In the genomic region with DNA sequence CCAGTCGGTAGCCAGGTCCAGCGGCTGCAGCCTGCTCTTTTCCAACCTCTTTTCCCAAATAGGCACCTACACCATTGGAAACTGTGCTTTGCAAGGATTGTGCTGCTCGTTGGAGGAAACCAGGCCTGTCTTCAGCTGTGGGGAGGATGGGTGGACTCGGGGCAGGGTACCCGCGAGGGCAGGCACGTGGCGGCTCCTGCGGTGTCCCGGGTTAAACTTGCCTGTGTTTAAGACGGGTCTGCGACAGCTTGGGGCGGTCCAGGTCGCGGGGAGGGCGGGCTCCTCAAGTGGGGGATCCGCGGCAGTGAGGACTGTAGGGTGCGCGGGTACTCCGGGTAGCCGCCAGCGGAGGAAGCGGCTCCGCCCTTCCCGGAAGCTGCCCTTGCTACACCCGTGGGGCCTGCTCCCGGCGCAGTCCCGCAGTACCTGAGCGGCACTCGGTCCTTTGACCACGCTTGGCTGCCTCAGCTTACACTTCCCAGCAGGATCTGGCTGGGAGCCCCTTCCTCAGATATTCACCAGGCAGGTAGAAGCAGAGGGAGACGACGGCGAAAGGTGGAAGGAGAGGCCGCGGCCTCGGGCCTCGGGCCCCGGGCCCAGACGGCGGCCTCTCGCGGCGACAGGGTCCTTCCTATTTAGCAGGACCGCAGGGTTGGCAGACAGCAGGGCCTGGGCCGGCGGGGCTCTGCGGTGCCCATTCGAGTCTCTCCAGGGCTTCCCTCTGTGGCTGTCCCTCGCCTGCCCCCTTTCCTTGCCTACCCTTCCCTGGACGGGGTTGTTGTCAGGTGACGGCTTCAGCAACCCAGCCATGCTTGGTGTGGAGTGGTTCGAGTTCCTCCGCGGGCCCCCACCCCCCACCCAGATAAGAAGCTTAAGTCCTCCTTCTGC, we compare ENCODE assay signal across 9 cellular contexts. TPM values are rescaled to one million over a fixed set of nuclear protein-coding genes. Genes with fewer than 3 reads are reported as not detected.
DNase-seq lines count a peak whose midpoint lies in the region; TF ChIP-seq lines count a peak whose summit lies in the region.
"Had no signal": no experiment of that assay in that cellular context is flagged by ENCODE, and none has a peak within 500 bp of the region (broad histone marks: within the 10 kb centered on the region; RNA-seq: fewer than 3 reads in every experiment).

No MANE protein-coding gene starts in this region.

- TF ChIP-seq POLR2A in esophagus squamous epithelium (IDR thresholded peaks at IDR 0.05) (no peak), uterus (IDR thresholded peaks at IDR 0.05) (no peak)

- H3K4me3 Mint-ChIP-seq in activated T-helper 1 cell treated with anti-CD3 and anti-CD28 coated beads, Interleukin-12 subunit alpha, Interleukin-12 subunit beta, Interleukin-2, Interleukin-4 antibody, amounts not matched to agents 30 ng/mL and 10 ng/mL and 1 ng/mL, durations not matched to agents 14 hours and 24 hours and 36 hours, result no peak overlapping the region

- no peaks in the 10 kb centered on the region for H3K9me3 ChIP-seq in esophagus squamous epithelium
- no peaks in the 10 kb centered on the region for H3K9me3 ChIP-seq in parathyroid adenoma (ENCODE audit: control insufficient read depth, low read length)
- H3K9me3 ChIP-seq in uterus, result no peaks in the 10 kb centered on the region

- H3K9ac ChIP-seq in parathyroid adenoma, result no peak overlapping the region

- peaks cover 61% of the 10 kb centered on the region for H3K27me3 Mint-ChIP-seq in activated T-helper 1 cell treated with anti-CD3 and anti-CD28 coated beads, Interleukin-12 subunit alpha, Interleukin-12 subunit beta, Interleukin-2, Interleukin-4 antibody, amounts not matched to agents 30 ng/mL and 10 ng/mL and 1 ng/mL, durations not matched to agents 14 hours and 24 hours and 36 hours (ENCODE audit: insufficient read depth)

- peaks cover 2% of the 10 kb centered on the region for H3K36me3 Mint-ChIP-seq in activated T-helper 1 cell treated with anti-CD3 and anti-CD28 coated beads, Interleukin-12 subunit alpha, Interleukin-12 subunit beta, Interleukin-2, Interleukin-4 antibody, amounts not matched to agents 30 ng/mL and 10 ng/mL and 1 ng/mL, durations not matched to agents 14 hours and 24 hours and 36 hours (ENCODE audit: low read depth)

- H2AFZ ChIP-seq in parathyroid adenoma, result no peak overlapping the region

- WGBS in esophagus squamous epithelium, 2 donors, result 5 to 13% methylated on average over 3 to 14 of the region's 57 CpGs

- intact Hi-C loops in esophagus squamous epithelium (cut with DNase I), result no loop called here
- intact Hi-C loops in uterus (cut with DNase I; ENCODE audit: low total_unique reads), result no loop called here
- intact Hi-C loops in activated T-helper 1 cell treated with anti-CD3 and anti-CD28 coated beads, Interleukin-12 subunit alpha, Interleukin-12 subunit beta, Interleukin-2, Interleukin-4 antibody, amounts not matched to agents 30 ng/mL and 10 ng/mL and 1 ng/mL, durations not matched to agents 14 hours and 24 hours and 36 hours (cut with micrococcal nuclease), result loop anchor here (5.0 kb wide), 1 partner anchor 1011 kb away; no protein-coding TSS in a partner anchor

- peaks cover 8% of the 10 kb centered on the region for H3K9me3 Mint-ChIP-seq in activated T-helper 1 cell treated with anti-CD3 and anti-CD28 coated beads, Interleukin-12 subunit alpha, Interleukin-12 subunit beta, Interleukin-2, Interleukin-4 antibody, amounts not matched to agents 30 ng/mL and 10 ng/mL and 1 ng/mL, durations not matched to agents 14 hours and 24 hours and 36 hours

- H3K27ac ChIP-seq in esophagus squamous epithelium (peak overlapping the region; percentile 71 to 95 (median 90)), parathyroid adenoma (no peak overlapping the region), uterus (no peak overlapping the region)

- H3K4me1 Mint-ChIP-seq in activated T-helper 1 cell treated with anti-CD3 and anti-CD28 coated beads, Interleukin-12 subunit alpha, Interleukin-12 subunit beta, Interleukin-2, Interleukin-4 antibody, amounts not matched to agents 30 ng/mL and 10 ng/mL and 1 ng/mL, durations not matched to agents 14 hours and 24 hours and 36 hours (ENCODE audit: low read depth), result peaks cover 5% of the 10 kb centered on the region

- H3K36me3 ChIP-seq in esophagus squamous epithelium (no peaks in the 10 kb centered on the region), parathyroid adenoma (ENCODE audit: control insufficient read depth, insufficient read depth, low read length) (no peaks in the 10 kb centered on the region), uterus (no peaks in the 10 kb centered on the region)

- peaks cover 24 to 72% (median 27%) of the 10 kb centered on the region in 3 donors for H3K4me1 ChIP-seq in esophagus squamous epithelium
- H3K4me1 ChIP-seq in parathyroid adenoma, result no peaks in the 10 kb centered on the region
- peaks cover 0 to 18% of the 10 kb centered on the region in 2 donors for H3K4me1 ChIP-seq in uterus

- H3K4me3 ChIP-seq in esophagus squamous epithelium (peak overlapping the region; percentile 27 to 59 (median 44)), parathyroid adenoma (ENCODE audit: low read depth, low read length) (no peak overlapping the region), uterus (no peak overlapping the region)

- H3K79me2 ChIP-seq in parathyroid adenoma, result no peaks in the 10 kb centered on the region

- no peak overlapping the region for H3K27ac Mint-ChIP-seq in activated T-helper 1 cell treated with anti-CD3 and anti-CD28 coated beads, Interleukin-12 subunit alpha, Interleukin-12 subunit beta, Interleukin-2, Interleukin-4 antibody, amounts not matched to agents 30 ng/mL and 10 ng/mL and 1 ng/mL, durations not matched to agents 14 hours and 24 hours and 36 hours

- no peak for TF ChIP-seq CTCF in esophagus squamous epithelium (IDR thresholded peaks at IDR 0.05)
- no peak for TF ChIP-seq CTCF in parathyroid adenoma (IDR thresholded peaks at IDR 0.05)
- no peak for TF ChIP-seq CTCF in uterus (IDR thresholded peaks at IDR 0.05)

- peak overlapping the region; percentile 45 for H3K4me2 ChIP-seq in parathyroid adenoma (ENCODE audit: low read length)

- DNase-seq in DMS79 treated with DMSO at 0.1 percent for 48 hours (lab: John Stamatoyannopoulos, UW) (peak; percentile 82), NCI-H1105 (lab: John Stamatoyannopoulos, UW) (peak; percentile 59), esophagus squamous epithelium (lab: John Stamatoyannopoulos, UW) (no peak), HuH-7 (ENCODE audit: low spot score) (no peak), uterus (no peak)
- no peak for DNase-seq in activated T-helper 1 cell treated with anti-CD3 and anti-CD28 coated beads, Interleukin-12 subunit alpha, Interleukin-12 subunit beta, Interleukin-2, Interleukin-4 antibody, amounts not matched to agents 30 ng/mL and 10 ng/mL and 1 ng/mL, durations not matched to agents 14 hours and 24 hours and 36 hours (ENCODE audit: low spot score)
- DNase-seq in activated CD4-positive, alpha-beta T cell treated with anti-CD3 and anti-CD28 coated beads for 4 hours, result no peak

- H3K27me3 ChIP-seq in esophagus squamous epithelium (peaks cover 0 to 99% (median 16%) of the 10 kb centered on the region in 4 donors), parathyroid adenoma (ENCODE audit: control insufficient read depth, insufficient read depth, low read length) (peaks cover 46% of the 10 kb centered on the region), uterus (peaks cover 24 to 82% of the 10 kb centered on the region in 2 donors)

RNA-seq across cellular contexts. Expression of a gene that starts 2.9 kb away (rescaled TPM):
- total RNA-seq in esophagus squamous epithelium, result 1 to 10 TPM in 3 of 4 donors, under 1 TPM in 1; 0.82 to 8.4 (median 3.5) TPM
- total RNA-seq in uterus, result under 1 TPM in 1 of 4 donors, not detected in 3; 0.07 TPM
- not detected in 2 replicates for total RNA-seq in activated T-helper 1 cell treated with anti-CD3 and anti-CD28 coated beads, Interleukin-12 subunit alpha, Interleukin-12 subunit beta, Interleukin-2, Interleukin-4 antibody, amounts not matched to agents 30 ng/mL and 10 ng/mL and 1 ng/mL, durations not matched to agents 14 hours and 24 hours and 36 hours
- total RNA-seq: LHCN-M2 had no signal

RNA-seq across cellular contexts. Expression of a gene that starts 3.3 kb away (rescaled TPM):
- total RNA-seq in esophagus squamous epithelium (10 to 100 TPM; 27.7 to 34.4 (median 29.1) TPM), uterus (not detected)
- total RNA-seq in activated T-helper 1 cell treated with anti-CD3 and anti-CD28 coated beads, Interleukin-12 subunit alpha, Interleukin-12 subunit beta, Interleukin-2, Interleukin-4 antibody, amounts not matched to agents 30 ng/mL and 10 ng/mL and 1 ng/mL, durations not matched to agents 14 hours and 24 hours and 36 hours, result 0.31 TPM in 1 of 2 replicates, not detected in the other
- total RNA-seq: LHCN-M2 had no signal

Comparison
In these comparisons a context has a peak if more than half of its experiments do, and no peak if none do; other contexts are left out.
1. DNase-seq: peak in DMS79 treated with DMSO at 0.1 percent for 48 hours (single experiment) and NCI-H1105 (single experiment); none in esophagus squamous epithelium (single experiment), HuH-7 (single experiment), uterus (0 of 2), activated T-helper 1 cell treated with anti-CD3 and anti-CD28 coated beads, Interleukin-12 subunit alpha, Interleukin-12 subunit beta, Interleukin-2, Interleukin-4 antibody, amounts not matched to agents 30 ng/mL and 10 ng/mL and 1 ng/mL, durations not matched to agents 14 hours and 24 hours and 36 hours (single experiment) and activated CD4-positive, alpha-beta T cell treated with anti-CD3 and anti-CD28 coated beads for 4 hours (0 of 2).
2. H3K27ac ChIP-seq: peak in esophagus squamous epithelium (4 of 4); none in parathyroid adenoma (single experiment) and uterus (0 of 2).
3. H3K4me3 ChIP-seq: peak in esophagus squamous epithelium (4 of 4); none in parathyroid adenoma (single experiment) and uterus (0 of 2).
4. RNA of a gene that starts 3.3 kb away (total RNA-seq): 27.7 to 34.4 TPM in esophagus squamous epithelium; 0.31 TPM in activated T-helper 1 cell treated with anti-CD3 and anti-CD28 coated beads, Interleukin-12 subunit alpha, Interleukin-12 subunit beta, Interleukin-2, Interleukin-4 antibody, amounts not matched to agents 30 ng/mL and 10 ng/mL and 1 ng/mL, durations not matched to agents 14 hours and 24 hours and 36 hours and not detected in uterus; every median in the first group is over 10 times any median in the second.